Comparison of ENCODE assay signal across 28 cellular contexts in the genomic region with DNA sequence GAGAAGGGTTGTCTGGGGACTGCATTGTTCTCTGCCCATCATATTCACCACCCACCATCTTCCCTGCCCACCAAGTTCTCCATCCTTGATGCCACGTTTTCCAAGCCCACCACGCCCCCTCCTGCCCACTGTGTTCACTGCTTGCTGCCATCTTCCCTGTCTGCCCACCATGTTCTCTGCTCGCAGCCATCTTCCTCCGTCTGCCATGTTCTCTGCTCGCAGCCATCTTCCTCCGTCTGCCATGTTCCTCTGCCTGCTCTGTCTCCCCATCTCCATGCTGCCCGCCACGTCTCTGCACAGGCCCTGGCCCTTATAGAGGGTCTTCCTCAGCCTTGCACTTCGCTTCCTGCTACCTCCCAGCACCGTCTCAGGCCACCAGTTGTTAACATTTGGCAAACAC.
"Had no signal": no experiment of that assay in that cellular context is flagged by ENCODE, and none has a peak within 500 bp of the region (broad histone marks: within the 10 kb centered on the region; RNA-seq: fewer than 3 reads in every experiment).

No MANE protein-coding gene starts in this region.

- H3K9me3 ChIP-seq: left lung, pancreas, prostate gland, testis, thyroid gland, transverse colon, upper lobe of right lung, uterus had no signal

- H2AFZ ChIP-seq: neural progenitor cell had no signal

- H3K9me3 Mint-ChIP-seq: natural killer cell; stimulated activated naive B cell treated with anti-CD40 and anti-IgM and Interleukin-4, amounts not matched to agents 10 μg/mL and 1 μg/mL and 100 μg/mL, for 72 hours had no signal

- H3K4me3 ChIP-seq: left lung, lower lobe of right lung, neural progenitor cell, pancreas, prostate gland, skin epidermis, stomach, testis, thyroid gland, transverse colon, upper lobe of right lung, uterus had no signal

- H3K36me3 ChIP-seq: left lung, lower lobe of right lung, neural progenitor cell, pancreas, prostate gland, stomach, thyroid gland, transverse colon, upper lobe of right lung, uterus had no signal

- DNase-seq: kidney; left colon; left lung; lower lobe of right lung; mammary epithelial cell; mesenchymal stem cell; naive B cell; natural killer cell; nephron progenitor cell; pancreas; retina; right cardiac atrium; stimulated activated CD4-positive, alpha-beta T cell treated with anti-CD3 and anti-CD28 coated beads, Interleukin-12 subunit alpha, Interleukin-12 subunit beta, amount 100 ng/mL, for 4 hours; stimulated activated CD4-positive, alpha-beta T cell treated with anti-CD3 and anti-CD28 coated beads, Interleukin-15, amount 100 ng/mL, for 24 hours; stimulated activated CD4-positive, alpha-beta T cell treated with anti-CD3 and anti-CD28 coated beads, Interleukin-2, amount 100 ng/mL, for 24 hours; stimulated activated CD4-positive, alpha-beta T cell treated with anti-CD3 and anti-CD28 coated beads, Interleukin-4, amount 100 ng/mL, for 1 hour; stimulated activated naive B cell treated with anti-CD40 and anti-IgM and Interleukin-4, amounts not matched to agents 10 μg/mL and 1 μg/mL and 100 μg/mL, for 72 hours; stimulated activated naive CD8-positive, alpha-beta T cell treated with anti-CD3 and anti-CD28 coated beads, Interleukin-15, Interleukin-2, amounts not matched to agents 100 U/mL and 50 U/mL, for 24 hours; stomach; testis; thyroid gland; transverse colon; upper lobe of right lung; uterus had no signal

- H3K27me3 ChIP-seq: left lung, neural progenitor cell, pancreas, stomach, testis, thyroid gland, transverse colon, upper lobe of right lung, uterus had no signal

- H3K4me3 Mint-ChIP-seq: naive B cell; natural killer cell; nephron progenitor cell; neural progenitor cell; stimulated activated naive B cell treated with anti-CD40 and anti-IgM and Interleukin-4, amounts not matched to agents 10 μg/mL and 1 μg/mL and 100 μg/mL, for 72 hours had no signal

- H3K36me3 Mint-ChIP-seq: naive B cell; natural killer cell; neural progenitor cell; stimulated activated naive B cell treated with anti-CD40 and anti-IgM and Interleukin-4, amounts not matched to agents 10 μg/mL and 1 μg/mL and 100 μg/mL, for 72 hours had no signal

- H3K4me2 ChIP-seq: neural progenitor cell had no signal

- H3K27ac ChIP-seq: left lung, lower lobe of right lung, neural progenitor cell, pancreas, prostate gland, skin epidermis, stomach, testis, thyroid gland, transverse colon, upper lobe of right lung, uterus had no signal

- H3K4me1 ChIP-seq: left lung, neural progenitor cell, prostate gland, testis, transverse colon, upper lobe of right lung, uterus had no signal

- ATAC-seq: left colon; natural killer cell; right cardiac atrium; sciatic nerve; stimulated activated naive B cell treated with anti-CD40 and anti-IgM and Interleukin-4, amounts not matched to agents 10 μg/mL and 1 μg/mL and 100 μg/mL, for 72 hours; stimulated activated naive CD8-positive, alpha-beta T cell treated with anti-CD3 and anti-CD28 coated beads, Interleukin-15, Interleukin-2, amounts not matched to agents 100 U/mL and 50 U/mL, for 24 hours had no signal

- H3K4me1 Mint-ChIP-seq: naive B cell; natural killer cell; nephron progenitor cell; neural progenitor cell; stimulated activated naive B cell treated with anti-CD40 and anti-IgM and Interleukin-4, amounts not matched to agents 10 μg/mL and 1 μg/mL and 100 μg/mL, for 72 hours had no signal

- H3K27ac Mint-ChIP-seq: naive B cell; natural killer cell; nephron progenitor cell; neural progenitor cell; stimulated activated naive B cell treated with anti-CD40 and anti-IgM and Interleukin-4, amounts not matched to agents 10 μg/mL and 1 μg/mL and 100 μg/mL, for 72 hours had no signal
